In the genomic region with DNA sequence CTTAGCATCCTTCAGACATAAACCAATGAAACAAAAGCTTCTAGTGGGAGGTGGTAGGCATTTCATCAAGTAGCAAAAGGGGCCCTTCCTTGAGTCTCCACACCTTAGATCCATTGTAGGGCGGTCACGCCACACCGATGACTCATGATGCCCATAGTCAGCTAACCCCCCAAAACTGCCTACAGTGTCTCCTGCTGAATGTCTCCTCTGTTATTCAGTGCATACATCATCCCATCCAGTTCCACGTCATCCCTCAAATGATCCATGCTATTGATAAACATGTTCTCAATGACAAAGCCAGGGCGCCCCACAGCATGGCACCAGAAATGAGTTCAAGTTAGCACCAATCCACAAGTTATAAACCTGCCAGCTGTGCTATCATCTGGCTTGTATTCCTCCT, we compare ENCODE assay signal across 16 cellular contexts.
"Had no signal": no experiment of that assay in that cellular context is flagged by ENCODE, and none has a peak within 500 bp of the region (broad histone marks: within the 10 kb centered on the region; RNA-seq: fewer than 3 reads in every experiment).

No MANE protein-coding gene starts in this region.

- H3K79me2 ChIP-seq: hepatocyte had no signal

- H3K27ac ChIP-seq: epithelial cell of prostate, esophagus squamous epithelium, hepatocyte, suprapubic skin, tibial artery, upper lobe of right lung, vagina had no signal

- H3K27me3 ChIP-seq: hepatocyte, vagina had no signal

- H2AFZ ChIP-seq: hepatocyte had no signal

- H3K9me3 ChIP-seq: esophagus squamous epithelium, mucosa of descending colon, suprapubic skin, tibial artery, upper lobe of right lung, vagina had no signal

- H3K36me3 ChIP-seq: esophagus squamous epithelium, suprapubic skin, tibial artery, upper lobe of right lung, vagina had no signal

- FAIRE-seq: colon, small intestine had no signal

- H3K9me3 Mint-ChIP-seq: dendritic cell treated with granulocyte-macrophage colony-stimulating factor and Interleukin-4, amounts not matched to agents 40 ng/mL and 50 ng/mL, for 4 days; effector memory CD8-positive, alpha-beta T cell; natural killer cell; neural crest cell; stimulated activated effector memory CD8-positive, alpha-beta T cell treated with anti-CD3 and anti-CD28 coated beads, Interleukin-12 subunit alpha, Interleukin-12 subunit beta, amount 100 ng/mL, for 72 hours had no signal

- DNase-seq: esophagus squamous epithelium, kidney had no signal

- H3K27ac Mint-ChIP-seq: dendritic cell treated with granulocyte-macrophage colony-stimulating factor and Interleukin-4, amounts not matched to agents 40 ng/mL and 50 ng/mL, for 4 days; effector memory CD8-positive, alpha-beta T cell; natural killer cell; stimulated activated effector memory CD8-positive, alpha-beta T cell treated with anti-CD3 and anti-CD28 coated beads, Interleukin-12 subunit alpha, Interleukin-12 subunit beta, amount 100 ng/mL, for 72 hours had no signal

- H3K4me3 ChIP-seq: esophagus squamous epithelium, hepatocyte, mucosa of descending colon, suprapubic skin, tibial artery, upper lobe of right lung, vagina had no signal

- H3K4me3 Mint-ChIP-seq: dendritic cell treated with granulocyte-macrophage colony-stimulating factor and Interleukin-4, amounts not matched to agents 40 ng/mL and 50 ng/mL, for 4 days; effector memory CD8-positive, alpha-beta T cell; natural killer cell; neural crest cell; stimulated activated effector memory CD8-positive, alpha-beta T cell treated with anti-CD3 and anti-CD28 coated beads, Interleukin-12 subunit alpha, Interleukin-12 subunit beta, amount 100 ng/mL, for 72 hours had no signal

- H3K4me2 ChIP-seq: hepatocyte had no signal

- H3K4me1 ChIP-seq: upper lobe of right lung had no signal

- H3K36me3 Mint-ChIP-seq: natural killer cell; stimulated activated effector memory CD8-positive, alpha-beta T cell treated with anti-CD3 and anti-CD28 coated beads, Interleukin-12 subunit alpha, Interleukin-12 subunit beta, amount 100 ng/mL, for 72 hours had no signal
